In genomic region chr12:80406253-80406652, GRCh38 we compare ENCODE assay signal across 23 cellular contexts. TPM values are rescaled to one million over a fixed set of nuclear protein-coding genes. Genes with fewer than 3 reads are reported as not detected.
A peak's percentile ranks its signal among the peaks of the same experiment; 100 is the strongest.
DNase-seq lines count a peak whose midpoint lies in the region; ATAC-seq, FAIRE-seq and TF ChIP-seq lines count a peak whose summit lies in the region.
"Had no signal": no experiment of that assay in that cellular context is flagged by ENCODE, and none has a peak within 500 bp of the region (broad histone marks: within the 10 kb centered on the region; RNA-seq: fewer than 3 reads in every experiment).

No MANE protein-coding gene starts in this region.

- POLR2A ChIA-PET in naive thymus-derived CD4-positive, alpha-beta T cell (lab: Charles Lee): no interaction called here

- H3K4me1 ChIP-seq in naive thymus-derived CD4-positive, alpha-beta T cell (ENCODE audit: control insufficient read depth in 2 of 2, insufficient read depth in 2 of 2, low read length in 2 of 2): no peaks in the 10 kb centered on the region
- H3K4me1 ChIP-seq: A549 had no signal

- intact Hi-C loops in naive thymus-derived CD4-positive, alpha-beta T cell (cut with micrococcal nuclease): no loop called here

- H3K36me3 Mint-ChIP-seq in naive thymus-derived CD4-positive, alpha-beta T cell: no peaks in the 10 kb centered on the region
- H3K36me3 Mint-ChIP-seq: CD4-positive, alpha-beta memory T cell had no signal

- H3K4me1 Mint-ChIP-seq in naive thymus-derived CD4-positive, alpha-beta T cell: no peaks in the 10 kb centered on the region
- H3K4me1 Mint-ChIP-seq: CD4-positive, alpha-beta memory T cell; GM23338; H9 had no signal

- H3K4me3 ChIP-seq in bronchial epithelial cell (ENCODE audit: low read depth, low read length): no peak overlapping the region
- H3K4me3 ChIP-seq in naive thymus-derived CD4-positive, alpha-beta T cell (ENCODE audit: low read length): no peak overlapping the region
- H3K4me3 ChIP-seq: A549, GM23338 had no signal

- peaks cover 0 to 4% (median 0%) of the 10 kb centered on the region in 5 donors for H3K27me3 Mint-ChIP-seq in naive thymus-derived CD4-positive, alpha-beta T cell
- H3K27me3 Mint-ChIP-seq: CD4-positive, alpha-beta memory T cell had no signal

- no peaks in the 10 kb centered on the region for H3K9me3 Mint-ChIP-seq in naive thymus-derived CD4-positive, alpha-beta T cell
- H3K9me3 Mint-ChIP-seq: CD4-positive, alpha-beta memory T cell; GM23338; H9 had no signal

- DNase-seq in NOMO-1 treated with DMSO at 0.1 percent for 48 hours (lab: John Stamatoyannopoulos, UW; ENCODE audit: unreplicated experiment) (peak; percentile 28), NOMO-1 treated with dmso at 0.1 percent for 144 hours (lab: John Stamatoyannopoulos, UW; ENCODE audit: unreplicated experiment) (no peak), RPMI8226 (peak; percentile 61), bronchial epithelial cell (ENCODE audit: low read depth) (peak; percentile 66)
- DNase-seq in activated CD4-positive, alpha-beta T cell treated with anti-CD3 and anti-CD28 coated beads, Interleukin-2, amount 50 U/mL, for 48 hours: no peak
- DNase-seq in naive thymus-derived CD4-positive, alpha-beta T cell: no peak
- DNase-seq in NK-92 treated with Interleukin-12 subunit alpha and Interleukin-12 subunit beta, amount 100 ng/mL, for 24 hours (lab: John Stamatoyannopoulos, UW): no peak
- DNase-seq: 8988T; ACHN; C1 segment of cervical spinal cord; Calu3; CD4-positive, alpha-beta memory T cell; COR-L47; DMS53; DMS79 treated with DMSO at 0.1 percent for 48 hours; GF-D8; H9 had no signal

- no peak for TF ChIP-seq CTCF in bronchial epithelial cell (IDR thresholded peaks at IDR 0.05; ENCODE audit: insufficient read depth, low read length, severe bottlenecking)

- H3K4me3 Mint-ChIP-seq in naive thymus-derived CD4-positive, alpha-beta T cell: no peak overlapping the region
- H3K4me3 Mint-ChIP-seq: CD4-positive, alpha-beta memory T cell; GM23338; H9 had no signal

- no peaks in the 10 kb centered on the region for H3K36me3 ChIP-seq in bronchial epithelial cell (ENCODE audit: control insufficient read depth, insufficient read depth, low read length)
- no peaks in the 10 kb centered on the region for H3K36me3 ChIP-seq in naive thymus-derived CD4-positive, alpha-beta T cell (ENCODE audit: control insufficient read depth in 2 of 3, insufficient read depth in 3 of 3, low read length in 3 of 3)

- no peak overlapping the region for H3K27ac Mint-ChIP-seq in naive thymus-derived CD4-positive, alpha-beta T cell
- H3K27ac Mint-ChIP-seq: CD4-positive, alpha-beta memory T cell; GM23338; H9 had no signal

- no peaks in the 10 kb centered on the region for H3K9me3 ChIP-seq in naive thymus-derived CD4-positive, alpha-beta T cell (ENCODE audit: control insufficient read depth in 2 of 3, low read length in 3 of 3)
- H3K9me3 ChIP-seq: A549 had no signal

- no peak for FAIRE-seq in bronchial epithelial cell (lab: Jason Lieb, UNC)
- FAIRE-seq: A549, GM19239 had no signal

- H3K27me3 ChIP-seq in bronchial epithelial cell (ENCODE audit: control insufficient read depth, insufficient read depth, low read length): no peaks in the 10 kb centered on the region
- no peaks in the 10 kb centered on the region for H3K27me3 ChIP-seq in naive thymus-derived CD4-positive, alpha-beta T cell (ENCODE audit: control insufficient read depth in 2 of 2, insufficient read depth in 2 of 2, low read length in 2 of 2)

- CTCF ChIA-PET in naive thymus-derived CD4-positive, alpha-beta T cell (lab: Charles Lee): no interaction called here

- H3K27ac ChIP-seq in naive thymus-derived CD4-positive, alpha-beta T cell (ENCODE audit: low read depth, low read length): no peak overlapping the region
- H3K27ac ChIP-seq: A549 had no signal

- no peak for ATAC-seq in naive thymus-derived CD4-positive, alpha-beta T cell
- ATAC-seq: A549, GM23338, HCT116 had no signal

RNA-seq across cellular contexts. Expression of gene PTPRQ, which starts 37.8 kb away (rescaled TPM):
- not detected in 2 replicates for total RNA-seq in bronchial epithelial cell
- total RNA-seq in naive thymus-derived CD4-positive, alpha-beta T cell: not detected
- polyA plus RNA-seq in naive thymus-derived CD4-positive, alpha-beta T cell: not detected
- total RNA-seq: Calu3; CD4-positive, alpha-beta memory T cell; Daoy; G401; GM23338; H9 had no signal
- polyA plus RNA-seq: CD4-positive, alpha-beta memory T cell; GM23338 had no signal

Comparison
In these comparisons a context has a peak if more than half of its experiments do, and no peak if none do; other contexts are left out.
1. DNase-seq: peak in NOMO-1 treated with DMSO at 0.1 percent for 48 hours (single experiment), RPMI8226 (single experiment) and bronchial epithelial cell (single experiment); none in NOMO-1 treated with dmso at 0.1 percent for 144 hours (single experiment), activated CD4-positive, alpha-beta T cell treated with anti-CD3 and anti-CD28 coated beads, Interleukin-2, amount 50 U/mL, for 48 hours (0 of 2), naive thymus-derived CD4-positive, alpha-beta T cell (0 of 9) and NK-92 treated with Interleukin-12 subunit alpha and Interleukin-12 subunit beta, amount 100 ng/mL, for 24 hours (single experiment).